Comparison of ENCODE assay signal across 10 cellular contexts in the genomic region with DNA sequence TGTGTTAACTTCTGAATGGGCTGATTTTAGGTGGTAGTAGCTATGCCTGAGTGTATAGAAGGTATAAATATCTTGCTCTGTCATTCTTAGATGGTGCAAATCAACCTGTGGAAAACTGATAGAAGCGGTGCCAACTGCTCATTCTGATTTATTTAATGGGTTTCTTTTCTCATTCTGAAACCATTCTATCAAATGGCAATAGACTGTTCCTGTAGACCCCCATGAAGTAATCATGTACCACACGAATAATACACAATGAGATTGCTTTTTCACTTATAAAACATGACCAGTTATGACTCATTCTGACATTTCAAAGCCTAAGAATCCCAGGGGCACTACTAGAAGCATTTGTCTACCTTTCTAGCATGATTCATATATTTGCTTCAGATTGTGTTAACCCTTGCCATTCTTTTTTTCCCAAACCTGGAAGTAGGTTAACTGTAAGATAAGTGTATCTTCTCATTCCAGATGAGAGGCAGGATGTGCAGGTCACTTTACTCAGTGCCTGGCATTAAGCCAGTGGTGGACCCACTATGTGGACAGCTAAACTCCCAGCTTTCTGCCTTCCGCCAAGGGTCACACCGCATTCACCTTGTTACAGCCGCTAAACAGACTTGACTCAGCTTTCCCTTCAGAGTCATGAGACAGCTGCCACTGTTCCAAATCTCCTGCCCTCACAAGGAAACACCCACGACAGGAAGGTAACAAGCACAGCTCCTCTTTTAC. TPM values are rescaled to one million over a fixed set of nuclear protein-coding genes. Genes with fewer than 3 reads are reported as not detected.
A peak's percentile ranks its signal among the peaks of the same experiment; 100 is the strongest.
DNase-seq lines count a peak whose midpoint lies in the region; ATAC-seq and TF ChIP-seq lines count a peak whose summit lies in the region.
"Had no signal": no experiment of that assay in that cellular context is flagged by ENCODE, and none has a peak within 500 bp of the region (broad histone marks: within the 10 kb centered on the region; RNA-seq: fewer than 3 reads in every experiment).

No MANE protein-coding gene starts in this region.

- peak; percentile 65 to 69 for ATAC-seq in stimulated activated naive B cell treated with anti-CD40 and anti-IgM and Interleukin-4, amounts not matched to agents 10 μg/mL and 1 μg/mL and 100 μg/mL, for 72 hours (replicated peaks)
- ATAC-seq in GM21360 (IDR thresholded peaks at IDR 0.05; ENCODE audit: unreplicated experiment) = no peak
- no peak for ATAC-seq in GM21737 (IDR thresholded peaks at IDR 0.05; ENCODE audit: unreplicated experiment)

- POLR2A ChIA-PET in activated CD4-positive, alpha-beta T cell treated with anti-CD3 and anti-CD28 coated beads, Interleukin-2, amount 10 ng/mL, durations not matched to agents 7 days and 5 days (lab: Charles Lee) = no interaction called here

- H3K27ac Mint-ChIP-seq in activated CD4-positive, alpha-beta T cell treated with anti-CD3 and anti-CD28 coated beads, Interleukin-2, amount 10 ng/mL, durations not matched to agents 7 days and 5 days = no peak overlapping the region
- no peak overlapping the region for H3K27ac Mint-ChIP-seq in stimulated activated naive B cell treated with anti-CD40 and anti-IgM and Interleukin-4, amounts not matched to agents 10 μg/mL and 1 μg/mL and 100 μg/mL, for 72 hours

- no peaks in the 10 kb centered on the region for H3K36me3 Mint-ChIP-seq in activated CD4-positive, alpha-beta T cell treated with anti-CD3 and anti-CD28 coated beads, Interleukin-2, amount 10 ng/mL, durations not matched to agents 7 days and 5 days (ENCODE audit: low read depth)
- no peaks in the 10 kb centered on the region for H3K36me3 Mint-ChIP-seq in stimulated activated naive B cell treated with anti-CD40 and anti-IgM and Interleukin-4, amounts not matched to agents 10 μg/mL and 1 μg/mL and 100 μg/mL, for 72 hours

- in situ Hi-C loops in KBM-7 (cut with MboI; ENCODE audit: low pct_unique_long_range_greater_than_20kb, low sequenced_read_pairs) = no loop called here

- no peak for TF ChIP-seq CTCF in fibroblast of pulmonary artery (IDR thresholded peaks at IDR 0.05; ENCODE audit: low read length, missing control alignments)

- no peak overlapping the region for H3K4me3 Mint-ChIP-seq in activated CD4-positive, alpha-beta T cell treated with anti-CD3 and anti-CD28 coated beads, Interleukin-2, amount 10 ng/mL, durations not matched to agents 7 days and 5 days
- no peak overlapping the region for H3K4me3 Mint-ChIP-seq in stimulated activated naive B cell treated with anti-CD40 and anti-IgM and Interleukin-4, amounts not matched to agents 10 μg/mL and 1 μg/mL and 100 μg/mL, for 72 hours

- DNase-seq in activated CD4-positive, alpha-beta T cell treated with anti-CD3 and anti-CD28 coated beads for 4 hours = peak; percentile 27 to 28
- DNase-seq in activated CD4-positive, alpha-beta T cell treated with anti-CD3 and anti-CD28 coated beads, Interleukin-2, amount 10 ng/mL, durations not matched to agents 7 days and 5 days = no peak
- peak; percentile 30 to 66 for DNase-seq in activated CD4-positive, alpha-beta T cell treated with anti-CD3 and anti-CD28 coated beads, Interleukin-2, amount 50 U/mL, for 24 hours (ENCODE audit: low read depth in 1 of 2, low spot score in 1 of 2)
- peak; percentile 83 for DNase-seq in fibroblast of pulmonary artery (ENCODE audit: low read depth)
- no peak for DNase-seq in stimulated activated naive B cell treated with anti-CD40 and anti-IgM and Interleukin-4, amounts not matched to agents 10 μg/mL and 1 μg/mL and 100 μg/mL, for 72 hours
- DNase-seq in KBM-7 = no peak
- DNase-seq: AML-193, NCI-H1436 treated with DMSO at 0.1 percent for 48 hours had no signal

- peaks cover 5% of the 10 kb centered on the region for H3K4me1 Mint-ChIP-seq in activated CD4-positive, alpha-beta T cell treated with anti-CD3 and anti-CD28 coated beads, Interleukin-2, amount 10 ng/mL, durations not matched to agents 7 days and 5 days
- peaks cover 8 to 15% of the 10 kb centered on the region in 2 donors for H3K4me1 Mint-ChIP-seq in stimulated activated naive B cell treated with anti-CD40 and anti-IgM and Interleukin-4, amounts not matched to agents 10 μg/mL and 1 μg/mL and 100 μg/mL, for 72 hours

- no peaks in the 10 kb centered on the region for H3K9me3 Mint-ChIP-seq in activated CD4-positive, alpha-beta T cell treated with anti-CD3 and anti-CD28 coated beads, Interleukin-2, amount 10 ng/mL, durations not matched to agents 7 days and 5 days
- H3K9me3 Mint-ChIP-seq in stimulated activated naive B cell treated with anti-CD40 and anti-IgM and Interleukin-4, amounts not matched to agents 10 μg/mL and 1 μg/mL and 100 μg/mL, for 72 hours = no peaks in the 10 kb centered on the region

- H3K27me3 Mint-ChIP-seq in activated CD4-positive, alpha-beta T cell treated with anti-CD3 and anti-CD28 coated beads, Interleukin-2, amount 10 ng/mL, durations not matched to agents 7 days and 5 days = no peaks in the 10 kb centered on the region
- H3K27me3 Mint-ChIP-seq in stimulated activated naive B cell treated with anti-CD40 and anti-IgM and Interleukin-4, amounts not matched to agents 10 μg/mL and 1 μg/mL and 100 μg/mL, for 72 hours = peaks cover 22 to 49% of the 10 kb centered on the region in 2 donors

- H3K4me3 ChIP-seq in fibroblast of pulmonary artery (replicated peaks; ENCODE audit: low read depth, low read length) = no peak overlapping the region

- CTCF ChIA-PET in activated CD4-positive, alpha-beta T cell treated with anti-CD3 and anti-CD28 coated beads, Interleukin-2, amount 10 ng/mL, durations not matched to agents 7 days and 5 days (lab: Charles Lee) = interaction anchor here (1.5 to 3.7 kb wide), 2 partner anchors 14 to 65 kb away, joined by 3 to 14 read pairs; no protein-coding TSS in a partner anchor

RNA-seq across cellular contexts. Expression of a gene that starts 16.4 kb away (rescaled TPM):
- not detected for total RNA-seq in activated CD4-positive, alpha-beta T cell treated with anti-CD3 and anti-CD28 coated beads, Interleukin-2, amount 10 ng/mL, durations not matched to agents 7 days and 5 days

RNA-seq across cellular contexts. Expression of a gene that starts 19.7 kb away (rescaled TPM):
- total RNA-seq in activated CD4-positive, alpha-beta T cell treated with anti-CD3 and anti-CD28 coated beads, Interleukin-2, amount 10 ng/mL, durations not matched to agents 7 days and 5 days = not detected

RNA-seq across cellular contexts. Expression of a gene that starts 24.5 kb away (rescaled TPM):
- total RNA-seq in activated CD4-positive, alpha-beta T cell treated with anti-CD3 and anti-CD28 coated beads, Interleukin-2, amount 10 ng/mL, durations not matched to agents 7 days and 5 days = 10 to 100 TPM; 18.0 to 19.1 TPM

RNA-seq across cellular contexts. Expression of a gene that starts 37.5 kb away (rescaled TPM):
- under 1 TPM; 0.40 TPM for total RNA-seq in activated CD4-positive, alpha-beta T cell treated with anti-CD3 and anti-CD28 coated beads, Interleukin-2, amount 10 ng/mL, durations not matched to agents 7 days and 5 days

RNA-seq across cellular contexts. Expression of a gene that starts 47.9 kb away (rescaled TPM):
- total RNA-seq in activated CD4-positive, alpha-beta T cell treated with anti-CD3 and anti-CD28 coated beads, Interleukin-2, amount 10 ng/mL, durations not matched to agents 7 days and 5 days = 100 to 1,000 TPM; 134 to 170 TPM

Comparison
In these comparisons a context has a peak if more than half of its experiments do, and no peak if none do; other contexts are left out.
1. DNase-seq: peak in activated CD4-positive, alpha-beta T cell treated with anti-CD3 and anti-CD28 coated beads for 4 hours (2 of 2), activated CD4-positive, alpha-beta T cell treated with anti-CD3 and anti-CD28 coated beads, Interleukin-2, amount 50 U/mL, for 24 hours (2 of 2) and fibroblast of pulmonary artery (single experiment); none in activated CD4-positive, alpha-beta T cell treated with anti-CD3 and anti-CD28 coated beads, Interleukin-2, amount 10 ng/mL, durations not matched to agents 7 days and 5 days (single experiment), stimulated activated naive B cell treated with anti-CD40 and anti-IgM and Interleukin-4, amounts not matched to agents 10 μg/mL and 1 μg/mL and 100 μg/mL, for 72 hours (single experiment) and KBM-7 (single experiment).
2. ATAC-seq: peak in stimulated activated naive B cell treated with anti-CD40 and anti-IgM and Interleukin-4, amounts not matched to agents 10 μg/mL and 1 μg/mL and 100 μg/mL, for 72 hours (2 of 2); none in GM21360 (single experiment) and GM21737 (single experiment).